Comparison of ENCODE assay signal across 1 cellular context in the genomic region with DNA sequence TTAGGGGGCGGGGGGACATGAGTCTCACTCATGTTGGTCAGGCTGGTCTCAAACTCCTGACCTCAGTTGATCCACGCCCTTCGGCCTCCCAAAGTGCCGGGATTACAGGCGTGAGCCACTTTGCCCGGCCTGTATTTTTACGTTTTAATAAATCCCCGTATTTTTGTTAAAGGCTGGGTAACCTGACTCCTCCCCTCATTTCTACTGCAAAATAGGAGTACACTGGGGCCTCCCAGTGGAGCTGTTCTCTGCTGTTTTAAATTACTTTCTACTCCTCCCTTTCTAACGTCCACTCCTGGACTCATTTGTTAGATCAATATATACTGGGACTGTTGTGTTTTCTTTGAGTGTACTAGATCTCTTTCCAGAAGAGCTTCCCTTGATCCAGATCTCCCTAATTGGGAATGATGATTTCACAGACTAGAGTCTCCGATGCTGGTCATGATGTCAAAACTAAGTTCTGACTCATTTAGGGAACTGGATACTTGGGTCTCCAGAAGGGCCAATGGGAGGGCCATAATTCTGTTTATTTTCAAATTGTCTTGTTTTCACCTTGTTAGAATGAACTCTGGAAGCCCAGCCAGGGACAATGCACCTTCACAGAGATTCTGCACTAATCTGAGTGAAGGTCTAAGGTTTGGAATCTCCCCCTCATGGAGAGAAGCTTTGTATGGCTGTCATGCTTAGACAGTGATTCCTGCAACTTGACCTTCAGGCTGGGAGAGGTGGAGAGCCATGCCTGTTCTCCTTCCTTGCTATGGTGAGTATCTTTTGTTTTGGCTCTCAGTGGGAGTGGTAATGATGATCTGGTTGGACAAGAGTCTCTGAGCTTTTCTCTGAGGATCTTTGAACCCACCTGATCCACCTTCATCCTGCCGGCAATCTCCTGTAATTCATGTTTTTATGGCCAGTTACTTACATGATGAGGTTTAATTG.
TF ChIP-seq lines count a peak whose summit lies in the region.

No MANE protein-coding gene starts in this region.

TF ChIP-seq in GM12878, 131 proteins besides CTCF, POLR2A, EP300 and RAD21:
- TF ChIP-seq TCF3 (IDR thresholded peaks at IDR 0.05; ENCODE audit: borderline replicate concordance, insufficient read depth, low read depth, low read length), result no peak
- 0 out of 2 replicates have a peak, but pooled peaks have one; percentile 5 for TF ChIP-seq FOXM1 (IDR thresholded peaks at IDR 0.05; ENCODE audit: low read depth, low read length)
- 0 out of 2 replicates have a peak, but pooled peaks have one; percentile 1 for TF ChIP-seq CREM (IDR thresholded peaks at IDR 0.05; ENCODE audit: low read depth)
- TF ChIP-seq EED (IDR thresholded peaks at IDR 0.05; ENCODE audit: low read depth), result 0 out of 2 replicates have a peak, but pooled peaks have one; percentile 20
- TF ChIP-seq, protein P1, sequence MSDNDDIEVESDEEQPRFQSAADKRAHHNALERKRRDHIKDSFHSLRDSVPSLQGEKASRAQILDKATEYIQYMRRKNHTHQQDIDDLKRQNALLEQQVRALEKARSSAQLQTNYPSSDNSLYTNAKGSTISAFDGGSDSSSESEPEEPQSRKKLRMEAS (IDR thresholded peaks at IDR 0.05; ENCODE audit: low read depth, low read length), result no peak
- TF ChIP-seq, protein P2, sequence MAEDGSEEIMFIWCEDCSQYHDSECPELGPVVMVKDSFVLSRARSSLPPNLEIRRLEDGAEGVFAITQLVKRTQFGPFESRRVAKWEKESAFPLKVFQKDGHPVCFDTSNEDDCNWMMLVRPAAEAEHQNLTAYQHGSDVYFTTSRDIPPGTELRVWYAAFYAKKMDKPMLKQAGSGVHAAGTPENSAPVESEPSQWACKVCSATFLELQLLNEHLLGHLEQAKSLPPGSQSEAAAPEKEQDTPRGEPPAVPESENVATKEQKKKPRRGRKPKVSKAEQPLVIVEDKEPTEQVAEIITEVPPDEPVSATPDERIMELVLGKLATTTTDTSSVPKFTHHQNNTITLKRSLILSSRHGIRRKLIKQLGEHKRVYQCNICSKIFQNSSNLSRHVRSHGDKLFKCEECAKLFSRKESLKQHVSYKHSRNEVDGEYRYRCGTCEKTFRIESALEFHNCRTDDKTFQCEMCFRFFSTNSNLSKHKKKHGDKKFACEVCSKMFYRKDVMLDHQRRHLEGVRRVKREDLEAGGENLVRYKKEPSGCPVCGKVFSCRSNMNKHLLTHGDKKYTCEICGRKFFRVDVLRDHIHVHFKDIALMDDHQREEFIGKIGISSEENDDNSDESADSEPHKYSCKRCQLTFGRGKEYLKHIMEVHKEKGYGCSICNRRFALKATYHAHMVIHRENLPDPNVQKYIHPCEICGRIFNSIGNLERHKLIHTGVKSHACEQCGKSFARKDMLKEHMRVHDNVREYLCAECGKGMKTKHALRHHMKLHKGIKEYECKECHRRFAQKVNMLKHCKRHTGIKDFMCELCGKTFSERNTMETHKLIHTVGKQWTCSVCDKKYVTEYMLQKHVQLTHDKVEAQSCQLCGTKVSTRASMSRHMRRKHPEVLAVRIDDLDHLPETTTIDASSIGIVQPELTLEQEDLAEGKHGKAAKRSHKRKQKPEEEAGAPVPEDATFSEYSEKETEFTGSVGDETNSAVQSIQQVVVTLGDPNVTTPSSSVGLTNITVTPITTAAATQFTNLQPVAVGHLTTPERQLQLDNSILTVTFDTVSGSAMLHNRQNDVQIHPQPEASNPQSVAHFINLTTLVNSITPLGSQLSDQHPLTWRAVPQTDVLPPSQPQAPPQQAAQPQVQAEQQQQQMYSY (CRISPR knock-in tag; IDR thresholded peaks at IDR 0.05), result no peak
- TF ChIP-seq CREB1 (IDR thresholded peaks at IDR 0.05; ENCODE audit: low read depth), result 0 out of 2 replicates have a peak, but pooled peaks have one; percentile 45
- peak; percentile 53; the same call in 1 of the 2 replicates for TF ChIP-seq SPI1 (IDR thresholded peaks at IDR 0.05; ENCODE audit: borderline replicate concordance, insufficient read depth, low read depth, low read length)
- TF ChIP-seq, protein P3, sequence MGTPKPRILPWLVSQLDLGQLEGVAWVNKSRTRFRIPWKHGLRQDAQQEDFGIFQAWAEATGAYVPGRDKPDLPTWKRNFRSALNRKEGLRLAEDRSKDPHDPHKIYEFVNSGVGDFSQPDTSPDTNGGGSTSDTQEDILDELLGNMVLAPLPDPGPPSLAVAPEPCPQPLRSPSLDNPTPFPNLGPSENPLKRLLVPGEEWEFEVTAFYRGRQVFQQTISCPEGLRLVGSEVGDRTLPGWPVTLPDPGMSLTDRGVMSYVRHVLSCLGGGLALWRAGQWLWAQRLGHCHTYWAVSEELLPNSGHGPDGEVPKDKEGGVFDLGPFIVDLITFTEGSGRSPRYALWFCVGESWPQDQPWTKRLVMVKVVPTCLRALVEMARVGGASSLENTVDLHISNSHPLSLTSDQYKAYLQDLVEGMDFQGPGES (IDR thresholded peaks at IDR 0.05), result no peak
- TF ChIP-seq DPF2 (IDR thresholded peaks at IDR 0.05), result 0 out of 2 replicates have a peak, but pooled peaks have one; percentile 5
- TF ChIP-seq, protein P4, sequence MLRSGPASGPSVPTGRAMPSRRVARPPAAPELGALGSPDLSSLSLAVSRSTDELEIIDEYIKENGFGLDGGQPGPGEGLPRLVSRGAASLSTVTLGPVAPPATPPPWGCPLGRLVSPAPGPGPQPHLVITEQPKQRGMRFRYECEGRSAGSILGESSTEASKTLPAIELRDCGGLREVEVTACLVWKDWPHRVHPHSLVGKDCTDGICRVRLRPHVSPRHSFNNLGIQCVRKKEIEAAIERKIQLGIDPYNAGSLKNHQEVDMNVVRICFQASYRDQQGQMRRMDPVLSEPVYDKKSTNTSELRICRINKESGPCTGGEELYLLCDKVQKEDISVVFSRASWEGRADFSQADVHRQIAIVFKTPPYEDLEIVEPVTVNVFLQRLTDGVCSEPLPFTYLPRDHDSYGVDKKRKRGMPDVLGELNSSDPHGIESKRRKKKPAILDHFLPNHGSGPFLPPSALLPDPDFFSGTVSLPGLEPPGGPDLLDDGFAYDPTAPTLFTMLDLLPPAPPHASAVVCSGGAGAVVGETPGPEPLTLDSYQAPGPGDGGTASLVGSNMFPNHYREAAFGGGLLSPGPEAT (IDR thresholded peaks at IDR 0.05; ENCODE audit: low read depth), result no peak
- TF ChIP-seq KDM1A (IDR thresholded peaks at IDR 0.05; ENCODE audit: borderline replicate concordance), result no peak
- peak in 1 of 2 experiments; percentile 8; a peak in 1 of 4 replicates for TF ChIP-seq IKZF2 (IDR thresholded peaks at IDR 0.05)
- TF ChIP-seq ETV6 (conservative IDR thresholded peaks at IDR 0.05 in 1 of 2, IDR thresholded peaks at IDR 0.05 in 1 of 2; ENCODE audit: borderline replicate concordance in 1 of 2, low read depth in 1 of 2), result no peak
- TF ChIP-seq IKZF1 (conservative IDR thresholded peaks at IDR 0.05), result 0 out of 2 replicates have a peak, but pooled peaks have one; percentile 19
- TF ChIP-seq BRCA1 (IDR thresholded peaks at IDR 0.05; ENCODE audit: low read depth, low read length), result no peak
- TF ChIP-seq HDGF (IDR thresholded peaks at IDR 0.05), result no peak
- peak; percentile 66 for TF ChIP-seq JUNB (IDR thresholded peaks at IDR 0.05)
- TF ChIP-seq GABPA (IDR thresholded peaks at IDR 0.05; ENCODE audit: low read depth), result no peak
- TF ChIP-seq NFIC (IDR thresholded peaks at IDR 0.05; ENCODE audit: low read depth, low read length), result no peak
